8 cellular contexts compared by ENCODE assay signal in genomic region chr1:117612517-117613248, GRCh38. TPM values are rescaled to one million over a fixed set of nuclear protein-coding genes. Genes with fewer than 3 reads are reported as not detected.
DNase-seq lines count a peak whose midpoint lies in the region; ATAC-seq and TF ChIP-seq lines count a peak whose summit lies in the region.

No MANE protein-coding gene starts in this region.

- ATAC-seq in esophagus mucosa = peak; percentile 76

- H3K4me2 ChIP-seq in PC-9 = peak overlapping the region; percentile 20

- H4K20me1 ChIP-seq in PC-9 (ENCODE audit: insufficient read depth) = no peaks in the 10 kb centered on the region

- CTCF ChIA-PET in PC-9 (lab: Charles Lee) = interaction anchor here (0.5 to 1.0 kb wide), 4 partner anchors 78 to 145 kb away, joined by 3 to 5 read pairs (median 3); no protein-coding TSS in a partner anchor

- H2AFZ ChIP-seq in PC-9 = no peak overlapping the region; the same call in 1 of the 2 replicates

- POLR2A ChIA-PET in PC-9 (lab: Charles Lee; ENCODE audit: unreplicated experiment) = interaction anchor here (0.6 to 0.7 kb wide), 4 partner anchors 10 to 334 kb away, joined by 3 to 9 read pairs (median 5); no protein-coding TSS in a partner anchor

- intact Hi-C loops in PC-9 (cut with micrococcal nuclease; ENCODE audit: unreplicated experiment) (loop anchor here (10.0 kb wide), 1 partner anchor 272 kb away; no protein-coding TSS in a partner anchor), posterior vena cava (cut with DNase I) (no loop called here)

- no peaks in the 10 kb centered on the region for H3K9me3 ChIP-seq in PC-9 (ENCODE audit: insufficient read depth, low read depth)

- BruUV-seq in PC-9 (replicated peaks; lab: Mats Ljungman, UMichigan) = no TSS peak

- H3K79me2 ChIP-seq in PC-9 (ENCODE audit: low read depth) = no peaks in the 10 kb centered on the region

- peak overlapping the region; percentile 8; the same call in 1 of the 2 replicates for H3K27ac ChIP-seq in PC-9

- no peak for TF ChIP-seq CTCF in PC-9 (conservative IDR thresholded peaks at IDR 0.05)

- H3F3A ChIP-seq in PC-9 (ENCODE audit: insufficient read depth, low read depth) = 0 out of 2 replicates have a peak, but pooled peaks cover 3% of the 10 kb centered on the region

- no peaks in the 10 kb centered on the region for H3K36me3 ChIP-seq in PC-9 (ENCODE audit: low read depth)

- no peaks in the 10 kb centered on the region for H3K27me3 ChIP-seq in PC-9 (ENCODE audit: insufficient read depth, low read depth)

- peaks cover 18% of the 10 kb centered on the region for H3K4me1 ChIP-seq in PC-9 (replicated peaks; ENCODE audit: insufficient read depth)

- no peak overlapping the region for H3K4me3 ChIP-seq in PC-9

- H3K9me2 ChIP-seq in PC-9 (ENCODE audit: insufficient read depth) = no peaks in the 10 kb centered on the region; the same call in 1 of the 2 replicates

- DNase-seq in GF-D8 (lab: John Stamatoyannopoulos, UW) (peak; percentile 92), PC-9 (peak; percentile 34 to 59), posterior vena cava (ENCODE audit: low spot score) (peak; percentile 4), retina (no peak), hippocampal formation (lab: John Stamatoyannopoulos, UW) (no peak), iPS-NIHi11 (ENCODE audit: low spot score) (no peak), NCI-H510A (lab: John Stamatoyannopoulos, UW) (no peak)

RNA-seq across cellular contexts. Expression of gene TENT5C, which starts 6.8 kb away (rescaled TPM):
- total RNA-seq in PC-9 (2021) (3.9 and 4.3 TPM in 2 replicates), esophagus mucosa (1.1 TPM), posterior vena cava (10 to 100 TPM in 1 of 2 donors, 1 to 10 TPM in 1; 3.6 to 12.4 TPM)

Comparison
In these comparisons a context has a peak if more than half of its experiments do, and no peak if none do; other contexts are left out.
1. DNase-seq: peak in GF-D8 (single experiment), PC-9 (2 of 2) and posterior vena cava (single experiment); none in retina (single experiment), hippocampal formation (0 of 2), iPS-NIHi11 (single experiment) and NCI-H510A (single experiment).